In genomic region chr6:149967999-149968398, GRCh38 we compare ENCODE assay signal across 15 cellular contexts. TPM values are rescaled to one million over a fixed set of nuclear protein-coding genes. Genes with fewer than 3 reads are reported as not detected.
"Had no signal": no experiment of that assay in that cellular context is flagged by ENCODE, and none has a peak within 500 bp of the region (broad histone marks: within the 10 kb centered on the region; RNA-seq: fewer than 3 reads in every experiment).

No MANE protein-coding gene starts in this region.

RNA-seq across cellular contexts. Expression of gene ULBP1, which starts 4.3 kb away (rescaled TPM):
- total RNA-seq: transverse colon, vagina had no signal
- polyA plus RNA-seq: naive thymus-derived CD8-positive, alpha-beta T cell had no signal

RNA-seq across cellular contexts. Expression of gene ULBP2, which starts 26.2 kb away (rescaled TPM):
- total RNA-seq: naive thymus-derived CD8-positive, alpha-beta T cell; progenitor cell of endocrine pancreas; spleen; transverse colon; vagina had no signal

RNA-seq across cellular contexts. Expression of gene RAET1G, which starts 45.1 kb away (rescaled TPM):
- total RNA-seq: naive thymus-derived CD8-positive, alpha-beta T cell; occipital lobe; progenitor cell of endocrine pancreas; right lobe of liver; testis; transverse colon had no signal
- polyA plus RNA-seq: naive thymus-derived CD8-positive, alpha-beta T cell; neural cell had no signal

RNA-seq across cellular contexts. Expression of gene RAET1L, which starts 57.3 kb away (rescaled TPM):
- total RNA-seq: naive thymus-derived CD8-positive, alpha-beta T cell; osteoblast; ovary; progenitor cell of endocrine pancreas; psoas muscle; right cardiac atrium; right lobe of liver; spleen; transverse colon; upper lobe of left lung; ureter had no signal
- polyA plus RNA-seq: naive thymus-derived CD8-positive, alpha-beta T cell; neural cell; ovary; right cardiac atrium; spleen had no signal
